8 cellular contexts compared by ENCODE assay signal in genomic region chr1:209672705-209673630, GRCh38.
DNase-seq lines count a peak whose midpoint lies in the region; ATAC-seq and TF ChIP-seq lines count a peak whose summit lies in the region.

No MANE protein-coding gene starts in this region.

- ATAC-seq in GM18502 (IDR thresholded peaks at IDR 0.05; ENCODE audit: poor library complexity, unreplicated experiment) (peak; percentile 90), GM21447 (IDR thresholded peaks at IDR 0.05; ENCODE audit: unreplicated experiment) (peak; percentile 96), HG03571 (IDR thresholded peaks at IDR 0.05; ENCODE audit: unreplicated experiment) (peak; percentile 93)

- H3K4me3 ChIP-seq in choroid plexus epithelial cell (ENCODE audit: low read depth, low read length), result no peak overlapping the region

- TF ChIP-seq CTCF in choroid plexus epithelial cell (conservative IDR thresholded peaks at IDR 0.05; ENCODE audit: low read depth, low read length), result no peak

- DNase-seq in choroid plexus epithelial cell (ENCODE audit: low read depth), result peak; percentile 47
- DNase-seq in DMS79 treated with DMSO at 0.1 percent for 48 hours (lab: John Stamatoyannopoulos, UW), result no peak
- DNase-seq in NCI-H446 treated with DMSO at 0.1 percent for 48 hours (lab: John Stamatoyannopoulos, UW), result no peak
- DNase-seq in AG08395 (ENCODE audit: low spot score), result no peak
- no peak for DNase-seq in DMS 273 (lab: John Stamatoyannopoulos, UW; ENCODE audit: unreplicated experiment)
